ENCODE assay signal across 10 cellular contexts in the genomic region with DNA sequence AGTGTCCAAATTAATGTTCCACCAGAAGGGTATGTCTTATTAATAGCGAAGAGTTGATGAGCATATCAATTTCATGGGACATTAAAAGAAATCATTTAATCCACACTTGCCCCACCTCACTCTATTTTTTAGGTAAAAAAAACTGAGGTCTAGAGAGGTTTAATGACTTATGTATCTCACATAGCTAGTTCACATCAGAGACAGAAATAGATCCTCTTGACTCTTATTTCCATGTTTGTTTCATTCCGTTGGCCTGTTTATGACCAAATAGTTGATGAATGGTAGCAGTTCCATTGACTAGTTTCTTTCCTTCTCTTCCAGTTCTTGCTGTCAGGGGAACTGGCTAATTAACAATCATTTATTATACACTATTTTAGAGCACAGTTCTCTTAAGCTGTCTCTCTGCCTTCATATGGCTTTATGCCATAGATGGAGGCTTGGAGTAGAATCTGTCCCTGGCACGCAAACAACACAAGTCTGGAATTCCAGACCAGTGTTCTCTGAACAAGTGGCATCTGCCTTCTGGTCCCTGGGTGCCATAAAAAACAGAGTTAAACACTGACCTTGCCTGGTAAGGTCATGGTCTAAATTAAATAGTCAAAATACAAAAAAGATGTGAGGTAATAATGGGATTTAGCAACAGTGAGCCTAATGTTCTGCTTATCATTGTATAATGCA.
DNase-seq lines count a peak whose midpoint lies in the region; ATAC-seq and TF ChIP-seq lines count a peak whose summit lies in the region.
"Had no signal": no experiment of that assay in that cellular context is flagged by ENCODE, and none has a peak within 500 bp of the region (broad histone marks: within the 10 kb centered on the region; RNA-seq: fewer than 3 reads in every experiment).

No MANE protein-coding gene starts in this region.

- 0 out of 2 replicates have a peak, but pooled peaks cover 8% of the 10 kb centered on the region for H3K4me1 ChIP-seq in GM23338 (ENCODE audit: insufficient read depth)

- H3K36me3 ChIP-seq in GM23338 (ENCODE audit: insufficient read depth), result no peaks in the 10 kb centered on the region

- H3K27me3 Mint-ChIP-seq in GM23338 (ENCODE audit: insufficient read depth, low read depth, poor library complexity), result peaks cover 7% of the 10 kb centered on the region
- H3K27me3 Mint-ChIP-seq: activated CD4-positive, alpha-beta memory T cell treated with anti-CD3 and anti-CD28 coated beads, Interleukin-2, amount 10 ng/mL, durations not matched to agents 7 days and 5 days had no signal

- H3F3A ChIP-seq in GM23338 (replicated peaks; ENCODE audit: low read depth), result no peaks in the 10 kb centered on the region

- DNase-seq in GM23338 (ENCODE audit: low spot score) (no peak), SHP77 treated with DMSO at 0.1 percent for 48 hours (lab: John Stamatoyannopoulos, UW) (peak; percentile 67), globus pallidus (ENCODE audit: low spot score) (peak; percentile 70), putamen (ENCODE audit: low spot score) (peak; percentile 54), inferior parietal cortex (ENCODE audit: extremely low spot score) (no peak)
- DNase-seq: activated CD4-positive, alpha-beta memory T cell treated with anti-CD3 and anti-CD28 coated beads, Interleukin-2, amount 10 ng/mL, durations not matched to agents 7 days and 5 days had no signal

- H3K4me1 Mint-ChIP-seq in GM23338, result peaks cover 26% of the 10 kb centered on the region

- H3K79me2 ChIP-seq in GM23338 (replicated peaks; ENCODE audit: insufficient read depth), result no peaks in the 10 kb centered on the region; the same call in 1 of the 2 replicates

- H3K9me2 ChIP-seq in GM23338 (ENCODE audit: insufficient read depth), result no peaks in the 10 kb centered on the region

- H3K27me3 ChIP-seq in GM23338 (ENCODE audit: insufficient read depth), result no peaks in the 10 kb centered on the region

- H4K20me1 ChIP-seq in GM23338 (replicated peaks; ENCODE audit: insufficient read depth), result no peaks in the 10 kb centered on the region; the same call in 1 of the 2 replicates

- H3K4me3 Mint-ChIP-seq in GM23338, result no peak overlapping the region
- H3K4me3 Mint-ChIP-seq: activated CD4-positive, alpha-beta memory T cell treated with anti-CD3 and anti-CD28 coated beads, Interleukin-2, amount 10 ng/mL, durations not matched to agents 7 days and 5 days had no signal

- peak overlapping the region; percentile 17; the same call in 1 of the 2 replicates for H3K27ac Mint-ChIP-seq in GM23338
- H3K27ac Mint-ChIP-seq: activated CD4-positive, alpha-beta memory T cell treated with anti-CD3 and anti-CD28 coated beads, Interleukin-2, amount 10 ng/mL, durations not matched to agents 7 days and 5 days had no signal

- no peak overlapping the region for H3K4me3 ChIP-seq in GM23338

- H3K4me2 ChIP-seq in GM23338, result no peak overlapping the region

- no peak overlapping the region for H3K27ac ChIP-seq in GM23338 (ENCODE audit: low read depth)
- H3K27ac ChIP-seq: C4-2B had no signal

- TF ChIP-seq CTCF in GM23338 (conservative IDR thresholded peaks at IDR 0.05; ENCODE audit: low read depth in 2 of 2), result no peak

- H2AFZ ChIP-seq in GM23338, result no peak overlapping the region

- ATAC-seq in GM23338, result no peak
- ATAC-seq in GM18909 (IDR thresholded peaks at IDR 0.05; ENCODE audit: poor library complexity, unreplicated experiment), result no peak
- ATAC-seq in HG03045 (IDR thresholded peaks at IDR 0.05; ENCODE audit: unreplicated experiment), result no peak
- ATAC-seq in HG02759 (IDR thresholded peaks at IDR 0.05; ENCODE audit: unreplicated experiment), result no peak

- peaks cover 15% of the 10 kb centered on the region for H3K9me3 Mint-ChIP-seq in GM23338

- H3K36me3 Mint-ChIP-seq in GM23338 (ENCODE audit: low read depth), result peaks cover 20% of the 10 kb centered on the region

TF ChIP-seq in GM23338, 12 proteins besides CTCF, POLR2A, EP300 and RAD21 (continues in another document):
- TF ChIP-seq POLR2AphosphoS5 (IDR thresholded peaks at IDR 0.05; ENCODE audit: low read depth), result no peak
- no peak for TF ChIP-seq STAT1 (IDR thresholded peaks at IDR 0.05; ENCODE audit: unreplicated experiment)
- no peak for TF ChIP-seq EZH2phosphoT487 (IDR thresholded peaks at IDR 0.05; ENCODE audit: unreplicated experiment)
- TF ChIP-seq, protein P1, sequence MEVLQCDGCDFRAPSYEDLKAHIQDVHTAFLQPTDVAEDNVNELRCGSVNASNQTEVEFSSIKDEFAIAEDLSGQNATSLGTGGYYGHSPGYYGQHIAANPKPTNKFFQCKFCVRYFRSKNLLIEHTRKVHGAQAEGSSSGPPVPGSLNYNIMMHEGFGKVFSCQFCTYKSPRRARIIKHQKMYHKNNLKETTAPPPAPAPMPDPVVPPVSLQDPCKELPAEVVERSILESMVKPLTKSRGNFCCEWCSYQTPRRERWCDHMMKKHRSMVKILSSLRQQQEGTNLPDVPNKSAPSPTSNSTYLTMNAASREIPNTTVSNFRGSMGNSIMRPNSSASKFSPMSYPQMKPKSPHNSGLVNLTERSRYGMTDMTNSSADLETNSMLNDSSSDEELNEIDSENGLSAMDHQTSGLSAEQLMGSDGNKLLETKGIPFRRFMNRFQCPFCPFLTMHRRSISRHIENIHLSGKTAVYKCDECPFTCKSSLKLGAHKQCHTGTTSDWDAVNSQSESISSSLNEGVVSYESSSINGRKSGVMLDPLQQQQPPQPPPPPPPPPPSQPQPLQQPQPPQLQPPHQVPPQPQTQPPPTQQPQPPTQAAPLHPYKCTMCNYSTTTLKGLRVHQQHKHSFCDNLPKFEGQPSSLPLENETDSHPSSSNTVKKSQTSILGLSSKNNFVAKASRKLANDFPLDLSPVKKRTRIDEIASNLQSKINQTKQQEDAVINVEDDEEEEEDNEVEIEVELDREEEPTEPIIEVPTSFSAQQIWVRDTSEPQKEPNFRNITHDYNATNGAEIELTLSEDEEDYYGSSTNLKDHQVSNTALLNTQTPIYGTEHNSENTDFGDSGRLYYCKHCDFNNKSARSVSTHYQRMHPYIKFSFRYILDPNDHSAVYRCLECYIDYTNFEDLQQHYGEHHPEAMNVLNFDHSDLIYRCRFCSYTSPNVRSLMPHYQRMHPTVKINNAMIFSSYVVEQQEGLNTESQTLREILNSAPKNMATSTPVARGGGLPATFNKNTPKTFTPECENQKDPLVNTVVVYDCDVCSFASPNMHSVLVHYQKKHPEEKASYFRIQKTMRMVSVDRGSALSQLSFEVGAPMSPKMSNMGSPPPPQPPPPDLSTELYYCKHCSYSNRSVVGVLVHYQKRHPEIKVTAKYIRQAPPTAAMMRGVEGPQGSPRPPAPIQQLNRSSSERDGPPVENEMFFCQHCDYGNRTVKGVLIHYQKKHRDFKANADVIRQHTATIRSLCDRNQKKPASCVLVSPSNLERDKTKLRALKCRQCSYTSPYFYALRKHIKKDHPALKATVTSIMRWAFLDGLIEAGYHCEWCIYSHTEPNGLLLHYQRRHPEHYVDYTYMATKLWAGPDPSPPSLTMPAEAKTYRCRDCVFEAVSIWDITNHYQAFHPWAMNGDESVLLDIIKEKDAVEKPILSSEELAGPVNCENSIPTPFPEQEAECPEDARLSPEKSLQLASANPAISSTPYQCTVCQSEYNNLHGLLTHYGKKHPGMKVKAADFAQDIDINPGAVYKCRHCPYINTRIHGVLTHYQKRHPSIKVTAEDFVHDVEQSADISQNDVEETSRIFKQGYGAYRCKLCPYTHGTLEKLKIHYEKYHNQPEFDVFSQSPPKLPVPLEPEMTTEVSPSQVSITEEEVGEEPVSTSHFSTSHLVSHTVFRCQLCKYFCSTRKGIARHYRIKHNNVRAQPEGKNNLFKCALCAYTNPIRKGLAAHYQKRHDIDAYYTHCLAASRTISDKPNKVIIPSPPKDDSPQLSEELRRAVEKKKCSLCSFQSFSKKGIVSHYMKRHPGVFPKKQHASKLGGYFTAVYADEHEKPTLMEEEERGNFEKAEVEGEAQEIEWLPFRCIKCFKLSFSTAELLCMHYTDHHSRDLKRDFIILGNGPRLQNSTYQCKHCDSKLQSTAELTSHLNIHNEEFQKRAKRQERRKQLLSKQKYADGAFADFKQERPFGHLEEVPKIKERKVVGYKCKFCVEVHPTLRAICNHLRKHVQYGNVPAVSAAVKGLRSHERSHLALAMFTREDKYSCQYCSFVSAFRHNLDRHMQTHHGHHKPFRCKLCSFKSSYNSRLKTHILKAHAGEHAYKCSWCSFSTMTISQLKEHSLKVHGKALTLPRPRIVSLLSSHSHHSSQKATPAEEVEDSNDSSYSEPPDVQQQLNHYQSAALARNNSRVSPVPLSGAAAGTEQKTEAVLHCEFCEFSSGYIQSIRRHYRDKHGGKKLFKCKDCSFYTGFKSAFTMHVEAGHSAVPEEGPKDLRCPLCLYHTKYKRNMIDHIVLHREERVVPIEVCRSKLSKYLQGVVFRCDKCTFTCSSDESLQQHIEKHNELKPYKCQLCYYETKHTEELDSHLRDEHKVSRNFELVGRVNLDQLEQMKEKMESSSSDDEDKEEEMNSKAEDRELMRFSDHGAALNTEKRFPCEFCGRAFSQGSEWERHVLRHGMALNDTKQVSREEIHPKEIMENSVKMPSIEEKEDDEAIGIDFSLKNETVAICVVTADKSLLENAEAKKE (CRISPR knock-in tag; IDR thresholded peaks at IDR 0.05), result no peak
- TF ChIP-seq, protein P2, sequence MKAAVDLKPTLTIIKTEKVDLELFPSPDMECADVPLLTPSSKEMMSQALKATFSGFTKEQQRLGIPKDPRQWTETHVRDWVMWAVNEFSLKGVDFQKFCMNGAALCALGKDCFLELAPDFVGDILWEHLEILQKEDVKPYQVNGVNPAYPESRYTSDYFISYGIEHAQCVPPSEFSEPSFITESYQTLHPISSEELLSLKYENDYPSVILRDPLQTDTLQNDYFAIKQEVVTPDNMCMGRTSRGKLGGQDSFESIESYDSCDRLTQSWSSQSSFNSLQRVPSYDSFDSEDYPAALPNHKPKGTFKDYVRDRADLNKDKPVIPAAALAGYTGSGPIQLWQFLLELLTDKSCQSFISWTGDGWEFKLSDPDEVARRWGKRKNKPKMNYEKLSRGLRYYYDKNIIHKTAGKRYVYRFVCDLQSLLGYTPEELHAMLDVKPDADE (IDR thresholded peaks at IDR 0.05), result no peak
- TF ChIP-seq EZH2 (IDR thresholded peaks at IDR 0.05; ENCODE audit: low read depth, unreplicated experiment), result no peak
- no peak for TF ChIP-seq NANOG (IDR thresholded peaks at IDR 0.05; ENCODE audit: borderline replicate concordance)
- no peak for TF ChIP-seq CREB1 (CRISPR knock-in tag; IDR thresholded peaks at IDR 0.05; ENCODE audit: low read depth)
- TF ChIP-seq ZNF331 (CRISPR knock-in tag; IDR thresholded peaks at IDR 0.05; ENCODE audit: low read depth), result no peak

Comparison
In these comparisons a context has a peak if more than half of its experiments do, and no peak if none do; other contexts are left out.
1. DNase-seq: peak in SHP77 treated with DMSO at 0.1 percent for 48 hours (single experiment), globus pallidus (single experiment) and putamen (single experiment); none in GM23338 (single experiment) and inferior parietal cortex (single experiment).